In genomic region chr16:56788435-56788834, GRCh38 we compare ENCODE assay signal across 15 cellular contexts. TPM values are rescaled to one million over a fixed set of nuclear protein-coding genes. Genes with fewer than 3 reads are reported as not detected.
DNase-seq lines count a peak whose midpoint lies in the region; TF ChIP-seq lines count a peak whose summit lies in the region.
"Had no signal": no experiment of that assay in that cellular context is flagged by ENCODE, and none has a peak within 500 bp of the region (broad histone marks: within the 10 kb centered on the region; RNA-seq: fewer than 3 reads in every experiment).

No MANE protein-coding gene starts in this region.

- H3K4me1 Mint-ChIP-seq in glutamatergic neuron (ENCODE audit: low read depth, unreplicated experiment): peaks cover 36% of the 10 kb centered on the region

- H3K27me3 Mint-ChIP-seq in glutamatergic neuron (ENCODE audit: unreplicated experiment): no peaks in the 10 kb centered on the region
- H3K27me3 Mint-ChIP-seq: CD4-positive, alpha-beta T cell had no signal

- no peaks in the 10 kb centered on the region for H3K36me3 ChIP-seq in KMS-11 (ENCODE audit: insufficient read depth)
- H3K36me3 ChIP-seq in H7 (replicated peaks; ENCODE audit: control insufficient read depth, insufficient read depth, low read length): no peaks in the 10 kb centered on the region
- H3K36me3 ChIP-seq: BE2C had no signal

- DNase-seq in RPMI7951 (ENCODE audit: low read depth) (peak; percentile 19), glutamatergic neuron (no peak), mucosa of gallbladder (ENCODE audit: low spot score) (no peak), inferior parietal cortex (ENCODE audit: extremely low spot score) (no peak), H7 (no peak), kidney glomerular epithelial cell (lab: John Stamatoyannopoulos, UW) (no peak)
- DNase-seq: ACHN; BE2C; C1 segment of cervical spinal cord; Caco-2; CD4-positive, alpha-beta T cell; IMR-90 had no signal

- TF ChIP-seq CTCF in 22Rv1 (IDR thresholded peaks at IDR 0.05) (no peak), KMS-11 (conservative IDR thresholded peaks at IDR 0.05; ENCODE audit: low read depth, low read length) (no peak), glutamatergic neuron (IDR thresholded peaks at IDR 0.05; ENCODE audit: partially characterized antibody, unreplicated experiment) (no peak)

- H3K27ac ChIP-seq in 22Rv1 (peak overlapping the region; percentile 37), KMS-11 (no peak overlapping the region)

- H3K4me3 ChIP-seq in KMS-11 (IDR thresholded peaks at IDR 0.05; ENCODE audit: insufficient read depth, low read depth, low read length) (no peak overlapping the region), H7 (ENCODE audit: insufficient read depth, low read depth, low read length) (no peak overlapping the region)
- H3K4me3 ChIP-seq: GM23338 had no signal

- peak overlapping the region; percentile 73 for H3K27ac Mint-ChIP-seq in glutamatergic neuron (ENCODE audit: unreplicated experiment)
- H3K27ac Mint-ChIP-seq: CD4-positive, alpha-beta T cell had no signal

- no peaks in the 10 kb centered on the region for H3K79me2 ChIP-seq in KMS-11 (ENCODE audit: insufficient read depth, low read depth)

- H3K9ac ChIP-seq in KMS-11: no peak overlapping the region

- peaks cover 4% of the 10 kb centered on the region for H3K9me3 Mint-ChIP-seq in glutamatergic neuron (ENCODE audit: unreplicated experiment)
- H3K9me3 Mint-ChIP-seq: CD4-positive, alpha-beta T cell; GM23338 had no signal

- no peaks in the 10 kb centered on the region for H4K20me1 ChIP-seq in KMS-11 (ENCODE audit: insufficient read depth)

- H3K4me1 ChIP-seq in KMS-11 (ENCODE audit: low read depth, poor library complexity, severe bottlenecking): peaks cover 22% of the 10 kb centered on the region

- H3K4me3 Mint-ChIP-seq in glutamatergic neuron (ENCODE audit: unreplicated experiment): no peak overlapping the region
- H3K4me3 Mint-ChIP-seq: CD4-positive, alpha-beta T cell; GM23338 had no signal

- H3K4me2 ChIP-seq in KMS-11: 0 out of 2 replicates have a peak overlapping the region, but pooled peaks have one; percentile 33

- no peak overlapping the region for H2AFZ ChIP-seq in KMS-11 (ENCODE audit: low read depth)
- H2AFZ ChIP-seq: GM23338 had no signal

- H3K36me3 Mint-ChIP-seq in glutamatergic neuron (ENCODE audit: unreplicated experiment): no peaks in the 10 kb centered on the region

- no peaks in the 10 kb centered on the region for H3K27me3 ChIP-seq in KMS-11 (ENCODE audit: insufficient read depth, low read depth)
- no peaks in the 10 kb centered on the region for H3K27me3 ChIP-seq in H7 (ENCODE audit: control insufficient read depth, insufficient read depth, low read length)
- H3K27me3 ChIP-seq: BE2C had no signal

RNA-seq across cellular contexts. Expression of gene NUP93, which starts 58.5 kb away (rescaled TPM):
- total RNA-seq in RPMI7951 (2014; rRNA removed; shearing (Covaris generic)): 104 and 113 TPM in 2 replicates
- total RNA-seq in glutamatergic neuron (ENCODE audit: unreplicated experiment) (84.1 TPM), mucosa of gallbladder (26.4 TPM)
- total RNA-seq in H7 (2014; rRNA removed; shearing (Covaris generic)): 133 and 144 TPM in 2 replicates
